Comparison of ENCODE assay signal across 21 cellular contexts in the genomic region with DNA sequence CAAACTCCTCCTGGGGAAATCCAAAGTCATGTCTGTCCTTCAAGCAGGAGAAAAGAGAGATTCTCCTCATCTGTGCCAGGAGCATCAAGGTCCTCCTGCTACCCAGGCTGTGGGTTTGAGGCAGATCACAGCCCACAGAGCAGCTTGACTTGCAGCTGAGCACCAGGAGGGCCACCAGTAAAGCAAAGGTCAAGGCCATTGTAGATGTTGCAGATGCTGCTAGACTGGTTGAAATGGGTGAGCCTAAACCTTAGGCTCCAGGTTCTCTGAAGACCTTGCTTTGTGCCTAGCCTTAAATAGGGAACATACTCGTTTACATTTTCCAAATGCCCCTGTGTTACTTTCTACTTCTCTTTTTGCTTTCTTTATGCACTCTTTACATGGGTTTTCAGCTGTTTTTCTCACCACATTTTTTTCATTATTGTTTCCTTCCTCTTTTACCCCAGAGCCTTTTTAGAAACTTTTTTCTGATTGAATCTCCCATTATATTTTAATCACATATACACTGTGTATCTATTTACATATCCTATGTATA. TPM values are rescaled to one million over a fixed set of nuclear protein-coding genes. Genes with fewer than 3 reads are reported as not detected.
DNase-seq lines count a peak whose midpoint lies in the region; ATAC-seq and TF ChIP-seq lines count a peak whose summit lies in the region.
"Had no signal": no experiment of that assay in that cellular context is flagged by ENCODE, and none has a peak within 500 bp of the region (broad histone marks: within the 10 kb centered on the region; RNA-seq: fewer than 3 reads in every experiment).

IFNA2 (minus strand) TSS at position 268 of the 535 bp plus-strand sequence; CDS start at position 199, 69 bp downstream.

- intact Hi-C loops in upper lobe of right lung (cut with DNase I): no loop called here

- H3K27me3 ChIP-seq in upper lobe of right lung (peaks cover 44% of the 10 kb centered on the region), upper lobe of left lung (no peaks in the 10 kb centered on the region)
- H3K27me3 ChIP-seq: Peyer's patch had no signal

- H3K4me1 ChIP-seq in upper lobe of right lung: no peaks in the 10 kb centered on the region
- peaks cover 0 to 11% (median 4%) of the 10 kb centered on the region in 4 donors for H3K4me1 ChIP-seq in upper lobe of left lung

- DNase-seq in KBM-7 (peak; percentile 89), SIG-M5 treated with dmso at 0.1 percent for 504 hours (lab: John Stamatoyannopoulos, UW; ENCODE audit: unreplicated experiment) (peak; percentile 87), upper lobe of right lung (no peak), upper lobe of left lung (no peak)
- DNase-seq: activated naive CD8-positive, alpha-beta T cell treated with anti-CD3 and anti-CD28 coated beads for 36 hours; EL; glutamatergic neuron; GM23248; left lung; mucosa of descending colon; NCI-H1694 treated with DMSO at 0.1 percent for 48 hours; NCI-H82; Peyer's patch; stimulated activated CD4-positive, alpha-beta T cell treated with anti-CD3 and anti-CD28 coated beads, Interleukin-15, amount 100 ng/mL, for 24 hours had no signal

- TF ChIP-seq CTCF in upper lobe of right lung (IDR thresholded peaks at IDR 0.05) (no peak), upper lobe of left lung (IDR thresholded peaks at IDR 0.05) (no peak)

- no peaks in the 10 kb centered on the region for H3K36me3 ChIP-seq in upper lobe of right lung
- H3K36me3 ChIP-seq in upper lobe of left lung: no peaks in the 10 kb centered on the region
- H3K36me3 ChIP-seq: left lung, neutrophil, Peyer's patch, thoracic aorta had no signal

- peak; percentile 17 for ATAC-seq in GM18520 (IDR thresholded peaks at IDR 0.05; ENCODE audit: unreplicated experiment)
- peak; percentile 29 for ATAC-seq in upper lobe of right lung
- ATAC-seq in GM21367 (IDR thresholded peaks at IDR 0.05; ENCODE audit: unreplicated experiment): no peak
- no peak for ATAC-seq in HG03571 (IDR thresholded peaks at IDR 0.05; ENCODE audit: unreplicated experiment)
- no peak for ATAC-seq in upper lobe of left lung (ENCODE audit: low FRiP score in 2 of 2)
- ATAC-seq: left lung, mucosa of descending colon had no signal

- H3K27ac ChIP-seq in upper lobe of right lung (no peak within 1 kb of the TSS), upper lobe of left lung (no peak within 1 kb of the TSS)
- H3K27ac ChIP-seq: GM23248, left lung, neutrophil, Peyer's patch, thoracic aorta had no signal

- H3K4me3 ChIP-seq in upper lobe of right lung: no peak within 1 kb of the TSS
- H3K4me3 ChIP-seq in upper lobe of left lung: no peak within 1 kb of the TSS
- H3K4me3 ChIP-seq: GM23248, left lung, mucosa of descending colon, Peyer's patch, thoracic aorta had no signal

- H3K9me3 ChIP-seq in upper lobe of right lung (no peaks in the 10 kb centered on the region), upper lobe of left lung (no peaks in the 10 kb centered on the region)
- H3K9me3 ChIP-seq: left lung, mucosa of descending colon, neutrophil, Peyer's patch, thoracic aorta had no signal

- no peak for TF ChIP-seq EP300 in upper lobe of left lung (IDR thresholded peaks at IDR 0.05)

- no peak for TF ChIP-seq POLR2A in upper lobe of left lung (IDR thresholded peaks at IDR 0.05)

- in situ Hi-C loops in KBM-7 (cut with MboI; ENCODE audit: low pct_unique_long_range_greater_than_20kb, low sequenced_read_pairs): no loop called here

- WGBS in upper lobe of left lung, 2 donors: 35 to 43% methylated on average over 1 of the region's 1 CpG

RNA-seq across cellular contexts. Expression of gene IFNA2, which starts in this region (rescaled TPM):
- total RNA-seq in upper lobe of right lung (not detected), upper lobe of left lung (not detected)
- total RNA-seq: activated naive CD8-positive, alpha-beta T cell treated with anti-CD3 and anti-CD28 coated beads for 36 hours; activated T-helper 1 cell treated with anti-CD3 and anti-CD28 coated beads, Interleukin-12 subunit alpha, Interleukin-12 subunit beta, Interleukin-2, Interleukin-4 antibody, amounts not matched to agents 30 ng/mL and 10 ng/mL and 1 ng/mL, durations not matched to agents 14 hours and 24 hours and 36 hours; fibroblast of lung; GM23248; left lung; mucosa of descending colon; Peyer's patch; thoracic aorta had no signal

Comparison
In these comparisons a context has a peak if more than half of its experiments do, and no peak if none do; other contexts are left out.
1. Peak in ATAC-seq in upper lobe of right lung; RNA of the gene not detected or under 1 TPM.
2. DNase-seq: peak in KBM-7 (single experiment) and SIG-M5 treated with dmso at 0.1 percent for 504 hours (single experiment); none in upper lobe of right lung (single experiment) and upper lobe of left lung (0 of 2).